8 cellular contexts compared by ENCODE assay signal in the genomic region with DNA sequence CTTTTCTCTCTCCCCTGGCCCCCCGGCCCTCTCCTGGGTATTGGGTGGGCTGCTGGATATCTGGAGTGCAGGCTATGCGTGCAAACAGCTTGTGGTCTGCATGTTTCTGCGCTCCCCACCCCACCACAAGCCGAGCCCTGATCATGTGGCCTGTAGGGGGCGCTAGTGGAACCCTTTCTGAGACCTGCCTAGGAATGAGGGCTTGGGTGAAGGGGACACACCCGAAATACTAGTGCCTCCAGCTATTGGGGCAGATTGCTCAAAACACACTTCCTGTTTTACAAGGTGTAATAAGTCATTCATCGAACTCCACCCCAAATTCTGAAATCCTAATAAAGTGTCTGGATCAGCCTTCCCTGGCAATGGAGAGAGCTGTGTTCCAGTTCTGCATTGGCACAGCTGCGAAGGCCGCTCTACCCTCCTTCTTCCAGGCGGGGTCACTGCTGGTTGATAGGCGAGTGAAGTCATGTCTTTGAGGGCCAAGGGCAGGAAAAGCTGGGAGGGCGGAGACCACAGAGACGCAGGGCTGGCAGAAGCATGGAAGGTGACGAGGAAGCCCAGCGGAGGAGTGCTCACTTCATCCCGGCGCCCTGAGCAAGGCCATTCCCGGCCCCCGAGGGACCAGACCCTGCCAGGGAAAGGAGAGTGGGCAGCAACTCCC. TPM values are rescaled to one million over a fixed set of nuclear protein-coding genes. Genes with fewer than 3 reads are reported as not detected.
A peak's percentile ranks its signal among the peaks of the same experiment; 100 is the strongest.
DNase-seq lines count a peak whose midpoint lies in the region; ATAC-seq and TF ChIP-seq lines count a peak whose summit lies in the region.

No MANE protein-coding gene starts in this region.

- no peak overlapping the region for H2AFZ ChIP-seq in OCI-LY1 (ENCODE audit: low read length)

- no peaks in the 10 kb centered on the region for H3K27me3 Mint-ChIP-seq in dendritic cell treated with granulocyte-macrophage colony-stimulating factor and Interleukin-4, amounts not matched to agents 40 ng/mL and 50 ng/mL, for 4 days
- H3K27me3 Mint-ChIP-seq in nephron (ENCODE audit: low read depth), result peaks cover 6% of the 10 kb centered on the region

- H3K27ac ChIP-seq in OCI-LY1 (ENCODE audit: low read depth, low read length, poor library complexity, severe bottlenecking) (no peak overlapping the region), ascending aorta (no peak overlapping the region)

- peak overlapping the region; percentile 52 for H3K27ac Mint-ChIP-seq in dendritic cell treated with granulocyte-macrophage colony-stimulating factor and Interleukin-4, amounts not matched to agents 40 ng/mL and 50 ng/mL, for 4 days
- peak overlapping the region in 2 of 3 experiments; percentile 45 to 65 for H3K27ac Mint-ChIP-seq in nephron

- peaks cover 22% of the 10 kb centered on the region for H3K4me1 Mint-ChIP-seq in dendritic cell treated with granulocyte-macrophage colony-stimulating factor and Interleukin-4, amounts not matched to agents 40 ng/mL and 50 ng/mL, for 4 days (ENCODE audit: low read depth)
- H3K4me1 Mint-ChIP-seq in nephron, result peaks cover 33% of the 10 kb centered on the region

- H3K27me3 ChIP-seq in OCI-LY1 (ENCODE audit: insufficient read depth, low read length) (peaks cover 6% of the 10 kb centered on the region; the same call in 1 of the 2 replicates), ascending aorta (no peaks in the 10 kb centered on the region)

- no peak overlapping the region for H3K4me3 Mint-ChIP-seq in dendritic cell treated with granulocyte-macrophage colony-stimulating factor and Interleukin-4, amounts not matched to agents 40 ng/mL and 50 ng/mL, for 4 days
- H3K4me3 Mint-ChIP-seq in nephron, result no peak overlapping the region

- H3K9ac ChIP-seq in OCI-LY1 (ENCODE audit: low read length), result no peak overlapping the region

- DNase-seq in GM12864 (ENCODE audit: low read depth) (no peak), NCI-H1105 treated with DMSO at 0.1 percent for 48 hours (lab: John Stamatoyannopoulos, UW) (no peak), ascending aorta (ENCODE audit: low spot score in 2 of 2) (no peak)

- H3K36me3 ChIP-seq in OCI-LY1 (ENCODE audit: insufficient read depth, low read length) (no peaks in the 10 kb centered on the region), ascending aorta (no peaks in the 10 kb centered on the region)

- intact Hi-C loops in dendritic cell treated with granulocyte-macrophage colony-stimulating factor and Interleukin-4, amounts not matched to agents 40 ng/mL and 50 ng/mL, for 4 days (cut with micrococcal nuclease), result no loop called here
- intact Hi-C loops in ascending aorta (cut with DNase I), result no loop called here

- H3K4me2 ChIP-seq in OCI-LY1 (ENCODE audit: low read length), result no peak overlapping the region

- peak; percentile 74 for TF ChIP-seq CTCF in GM12864 (IDR thresholded peaks at IDR 0.05; ENCODE audit: low read depth, low read length, missing control alignments)
- TF ChIP-seq CTCF in OCI-LY1 (IDR thresholded peaks at IDR 0.05; ENCODE audit: low read length), result peak; percentile 96
- peak; percentile 41 to 51 (median 46) for TF ChIP-seq CTCF in nephron (IDR thresholded peaks at IDR 0.05; ENCODE audit: unreplicated experiment in 3 of 3)
- peak in 1 of 3 experiments; percentile 38 for TF ChIP-seq CTCF in ascending aorta (IDR thresholded peaks at IDR 0.05)

- no peak for ATAC-seq in GM18861 (IDR thresholded peaks at IDR 0.05; ENCODE audit: unreplicated experiment)
- no peak for ATAC-seq in GM21529 (IDR thresholded peaks at IDR 0.05; ENCODE audit: unreplicated experiment)

- H4K20me1 ChIP-seq in OCI-LY1 (ENCODE audit: insufficient read depth, low read length), result no peaks in the 10 kb centered on the region

- no peaks in the 10 kb centered on the region for H3K9me3 Mint-ChIP-seq in dendritic cell treated with granulocyte-macrophage colony-stimulating factor and Interleukin-4, amounts not matched to agents 40 ng/mL and 50 ng/mL, for 4 days
- H3K9me3 Mint-ChIP-seq in nephron, result no peaks in the 10 kb centered on the region

- H3K4me3 ChIP-seq in GM12864 (ENCODE audit: low read depth, low read length) (no peak overlapping the region), OCI-LY1 (ENCODE audit: low read depth, low read length, poor library complexity, severe bottlenecking) (no peak overlapping the region), ascending aorta (no peak overlapping the region)

- H3F3A ChIP-seq in OCI-LY1 (ENCODE audit: insufficient read depth, low read length), result no peaks in the 10 kb centered on the region

- H3K4me1 ChIP-seq in OCI-LY1 (ENCODE audit: insufficient read depth, low read length, severe bottlenecking), result no peaks in the 10 kb centered on the region
- no peaks in the 10 kb centered on the region for H3K4me1 ChIP-seq in ascending aorta

- H3K79me2 ChIP-seq in OCI-LY1 (ENCODE audit: insufficient read depth, low read length), result no peaks in the 10 kb centered on the region

- H3K9me2 ChIP-seq in OCI-LY1 (ENCODE audit: low read depth, low read length), result no peaks in the 10 kb centered on the region

- no peaks in the 10 kb centered on the region for H3K9me3 ChIP-seq in OCI-LY1 (ENCODE audit: low read length)
- H3K9me3 ChIP-seq in ascending aorta, result no peaks in the 10 kb centered on the region

- H3K36me3 Mint-ChIP-seq in dendritic cell treated with granulocyte-macrophage colony-stimulating factor and Interleukin-4, amounts not matched to agents 40 ng/mL and 50 ng/mL, for 4 days (ENCODE audit: low read depth), result no peaks in the 10 kb centered on the region
- H3K36me3 Mint-ChIP-seq in nephron (ENCODE audit: low read depth), result no peaks in the 10 kb centered on the region

RNA-seq across cellular contexts. Expression of gene PRRT4, which starts 19.8 kb away (rescaled TPM):
- 7.6 TPM for total RNA-seq in ascending aorta

RNA-seq across cellular contexts. Expression of gene IMPDH1, which starts 28.5 kb away (rescaled TPM):
- total RNA-seq in ascending aorta, result 148 TPM

RNA-seq across cellular contexts. Expression of gene RBM28, which starts 37.6 kb away (rescaled TPM):
- 23.8 TPM for total RNA-seq in ascending aorta
